Comparison of ENCODE assay signal across 2 cellular contexts in the genomic region with DNA sequence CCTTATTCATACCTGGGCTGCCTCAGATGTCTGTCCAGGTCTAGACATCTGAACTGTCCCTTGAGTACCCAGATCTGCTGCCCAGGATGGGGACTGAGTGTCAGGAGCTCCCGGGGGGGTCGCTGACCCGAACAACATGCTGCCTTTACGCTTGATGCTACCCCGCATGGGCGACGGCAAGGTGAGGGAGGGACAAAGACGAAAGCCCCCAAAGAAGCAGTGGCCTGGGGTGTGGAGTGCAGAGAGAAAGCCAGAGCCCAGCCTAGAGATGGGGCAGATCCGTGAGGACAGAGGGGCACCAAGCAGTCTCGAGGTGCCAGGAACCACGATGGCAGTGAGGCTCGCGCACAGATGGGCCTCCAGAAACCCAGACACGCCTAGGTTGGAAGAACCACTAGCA.
TF ChIP-seq lines count a peak whose summit lies in the region.

No MANE protein-coding gene starts in this region.

TF ChIP-seq in SK-N-SH, 30 proteins besides CTCF, POLR2A, EP300 and RAD21:
- TF ChIP-seq, protein P1, sequence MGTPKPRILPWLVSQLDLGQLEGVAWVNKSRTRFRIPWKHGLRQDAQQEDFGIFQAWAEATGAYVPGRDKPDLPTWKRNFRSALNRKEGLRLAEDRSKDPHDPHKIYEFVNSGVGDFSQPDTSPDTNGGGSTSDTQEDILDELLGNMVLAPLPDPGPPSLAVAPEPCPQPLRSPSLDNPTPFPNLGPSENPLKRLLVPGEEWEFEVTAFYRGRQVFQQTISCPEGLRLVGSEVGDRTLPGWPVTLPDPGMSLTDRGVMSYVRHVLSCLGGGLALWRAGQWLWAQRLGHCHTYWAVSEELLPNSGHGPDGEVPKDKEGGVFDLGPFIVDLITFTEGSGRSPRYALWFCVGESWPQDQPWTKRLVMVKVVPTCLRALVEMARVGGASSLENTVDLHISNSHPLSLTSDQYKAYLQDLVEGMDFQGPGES (IDR thresholded peaks at IDR 0.05; ENCODE audit: low read depth, low read length): no peak
- TF ChIP-seq ELF1 (IDR thresholded peaks at IDR 0.05) (no peak), MEF2A (IDR thresholded peaks at IDR 0.05; ENCODE audit: borderline replicate concordance, low read depth) (no peak), FOSL2 (IDR thresholded peaks at IDR 0.05; ENCODE audit: borderline replicate concordance, low read depth) (no peak), SIN3A (IDR thresholded peaks at IDR 0.05; ENCODE audit: borderline replicate concordance, low read depth, low read length) (no peak), GATA2 (CRISPR knock-in tag; IDR thresholded peaks at IDR 0.05) (no peak), GABPA (IDR thresholded peaks at IDR 0.05; ENCODE audit: low read depth) (no peak), POLR2AphosphoS5 (IDR thresholded peaks at IDR 0.05; ENCODE audit: low read depth, low read length) (no peak), RXRA (IDR thresholded peaks at IDR 0.05; ENCODE audit: borderline replicate concordance, low read depth) (no peak)
- TF ChIP-seq, protein P2, sequence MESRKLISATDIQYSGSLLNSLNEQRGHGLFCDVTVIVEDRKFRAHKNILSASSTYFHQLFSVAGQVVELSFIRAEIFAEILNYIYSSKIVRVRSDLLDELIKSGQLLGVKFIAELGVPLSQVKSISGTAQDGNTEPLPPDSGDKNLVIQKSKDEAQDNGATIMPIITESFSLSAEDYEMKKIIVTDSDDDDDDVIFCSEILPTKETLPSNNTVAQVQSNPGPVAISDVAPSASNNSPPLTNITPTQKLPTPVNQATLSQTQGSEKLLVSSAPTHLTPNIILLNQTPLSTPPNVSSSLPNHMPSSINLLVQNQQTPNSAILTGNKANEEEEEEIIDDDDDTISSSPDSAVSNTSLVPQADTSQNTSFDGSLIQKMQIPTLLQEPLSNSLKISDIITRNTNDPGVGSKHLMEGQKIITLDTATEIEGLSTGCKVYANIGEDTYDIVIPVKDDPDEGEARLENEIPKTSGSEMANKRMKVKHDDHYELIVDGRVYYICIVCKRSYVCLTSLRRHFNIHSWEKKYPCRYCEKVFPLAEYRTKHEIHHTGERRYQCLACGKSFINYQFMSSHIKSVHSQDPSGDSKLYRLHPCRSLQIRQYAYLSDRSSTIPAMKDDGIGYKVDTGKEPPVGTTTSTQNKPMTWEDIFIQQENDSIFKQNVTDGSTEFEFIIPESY (IDR thresholded peaks at IDR 0.05; ENCODE audit: borderline replicate concordance, low read depth): no peak
- TF ChIP-seq, protein P3, sequence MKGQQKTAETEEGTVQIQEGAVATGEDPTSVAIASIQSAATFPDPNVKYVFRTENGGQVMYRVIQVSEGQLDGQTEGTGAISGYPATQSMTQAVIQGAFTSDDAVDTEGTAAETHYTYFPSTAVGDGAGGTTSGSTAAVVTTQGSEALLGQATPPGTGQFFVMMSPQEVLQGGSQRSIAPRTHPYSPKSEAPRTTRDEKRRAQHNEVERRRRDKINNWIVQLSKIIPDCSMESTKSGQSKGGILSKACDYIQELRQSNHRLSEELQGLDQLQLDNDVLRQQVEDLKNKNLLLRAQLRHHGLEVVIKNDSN (IDR thresholded peaks at IDR 0.05; ENCODE audit: borderline replicate concordance, low read depth): no peak
- TF ChIP-seq, protein P4, sequence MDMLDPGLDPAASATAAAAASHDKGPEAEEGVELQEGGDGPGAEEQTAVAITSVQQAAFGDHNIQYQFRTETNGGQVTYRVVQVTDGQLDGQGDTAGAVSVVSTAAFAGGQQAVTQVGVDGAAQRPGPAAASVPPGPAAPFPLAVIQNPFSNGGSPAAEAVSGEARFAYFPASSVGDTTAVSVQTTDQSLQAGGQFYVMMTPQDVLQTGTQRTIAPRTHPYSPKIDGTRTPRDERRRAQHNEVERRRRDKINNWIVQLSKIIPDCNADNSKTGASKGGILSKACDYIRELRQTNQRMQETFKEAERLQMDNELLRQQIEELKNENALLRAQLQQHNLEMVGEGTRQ (IDR thresholded peaks at IDR 0.05; ENCODE audit: borderline replicate concordance, low read depth, low read length): no peak

TF ChIP-seq in HepG2, 621 proteins besides CTCF, POLR2A, EP300 and RAD21 (continued from another document):
- TF ChIP-seq, protein P5, sequence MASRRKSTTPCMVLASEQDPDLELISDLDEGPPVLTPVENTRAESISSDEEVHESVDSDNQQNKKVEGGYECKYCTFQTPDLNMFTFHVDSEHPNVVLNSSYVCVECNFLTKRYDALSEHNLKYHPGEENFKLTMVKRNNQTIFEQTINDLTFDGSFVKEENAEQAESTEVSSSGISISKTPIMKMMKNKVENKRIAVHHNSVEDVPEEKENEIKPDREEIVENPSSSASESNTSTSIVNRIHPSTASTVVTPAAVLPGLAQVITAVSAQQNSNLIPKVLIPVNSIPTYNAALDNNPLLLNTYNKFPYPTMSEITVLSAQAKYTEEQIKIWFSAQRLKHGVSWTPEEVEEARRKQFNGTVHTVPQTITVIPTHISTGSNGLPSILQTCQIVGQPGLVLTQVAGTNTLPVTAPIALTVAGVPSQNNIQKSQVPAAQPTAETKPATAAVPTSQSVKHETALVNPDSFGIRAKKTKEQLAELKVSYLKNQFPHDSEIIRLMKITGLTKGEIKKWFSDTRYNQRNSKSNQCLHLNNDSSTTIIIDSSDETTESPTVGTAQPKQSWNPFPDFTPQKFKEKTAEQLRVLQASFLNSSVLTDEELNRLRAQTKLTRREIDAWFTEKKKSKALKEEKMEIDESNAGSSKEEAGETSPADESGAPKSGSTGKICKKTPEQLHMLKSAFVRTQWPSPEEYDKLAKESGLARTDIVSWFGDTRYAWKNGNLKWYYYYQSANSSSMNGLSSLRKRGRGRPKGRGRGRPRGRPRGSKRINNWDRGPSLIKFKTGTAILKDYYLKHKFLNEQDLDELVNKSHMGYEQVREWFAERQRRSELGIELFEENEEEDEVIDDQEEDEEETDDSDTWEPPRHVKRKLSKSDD (CRISPR knock-in tag; IDR thresholded peaks at IDR 0.05; ENCODE audit: low read depth): no peak
- TF ChIP-seq SRSF9 (IDR thresholded peaks at IDR 0.05; ENCODE audit: borderline replicate concordance, insufficient read depth, low read depth, low read length, poor library complexity, severe bottlenecking): no peak
- TF ChIP-seq MYC (CRISPR knock-in tag; IDR thresholded peaks at IDR 0.05; ENCODE audit: borderline replicate concordance): no peak
- TF ChIP-seq, protein P6, sequence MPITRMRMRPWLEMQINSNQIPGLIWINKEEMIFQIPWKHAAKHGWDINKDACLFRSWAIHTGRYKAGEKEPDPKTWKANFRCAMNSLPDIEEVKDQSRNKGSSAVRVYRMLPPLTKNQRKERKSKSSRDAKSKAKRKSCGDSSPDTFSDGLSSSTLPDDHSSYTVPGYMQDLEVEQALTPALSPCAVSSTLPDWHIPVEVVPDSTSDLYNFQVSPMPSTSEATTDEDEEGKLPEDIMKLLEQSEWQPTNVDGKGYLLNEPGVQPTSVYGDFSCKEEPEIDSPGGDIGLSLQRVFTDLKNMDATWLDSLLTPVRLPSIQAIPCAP (CRISPR knock-in tag; IDR thresholded peaks at IDR 0.05; ENCODE audit: low read depth): no peak
- no peak for TF ChIP-seq MTA1 (CRISPR knock-in tag; IDR thresholded peaks at IDR 0.05; ENCODE audit: borderline replicate concordance)
- TF ChIP-seq, protein P7, sequence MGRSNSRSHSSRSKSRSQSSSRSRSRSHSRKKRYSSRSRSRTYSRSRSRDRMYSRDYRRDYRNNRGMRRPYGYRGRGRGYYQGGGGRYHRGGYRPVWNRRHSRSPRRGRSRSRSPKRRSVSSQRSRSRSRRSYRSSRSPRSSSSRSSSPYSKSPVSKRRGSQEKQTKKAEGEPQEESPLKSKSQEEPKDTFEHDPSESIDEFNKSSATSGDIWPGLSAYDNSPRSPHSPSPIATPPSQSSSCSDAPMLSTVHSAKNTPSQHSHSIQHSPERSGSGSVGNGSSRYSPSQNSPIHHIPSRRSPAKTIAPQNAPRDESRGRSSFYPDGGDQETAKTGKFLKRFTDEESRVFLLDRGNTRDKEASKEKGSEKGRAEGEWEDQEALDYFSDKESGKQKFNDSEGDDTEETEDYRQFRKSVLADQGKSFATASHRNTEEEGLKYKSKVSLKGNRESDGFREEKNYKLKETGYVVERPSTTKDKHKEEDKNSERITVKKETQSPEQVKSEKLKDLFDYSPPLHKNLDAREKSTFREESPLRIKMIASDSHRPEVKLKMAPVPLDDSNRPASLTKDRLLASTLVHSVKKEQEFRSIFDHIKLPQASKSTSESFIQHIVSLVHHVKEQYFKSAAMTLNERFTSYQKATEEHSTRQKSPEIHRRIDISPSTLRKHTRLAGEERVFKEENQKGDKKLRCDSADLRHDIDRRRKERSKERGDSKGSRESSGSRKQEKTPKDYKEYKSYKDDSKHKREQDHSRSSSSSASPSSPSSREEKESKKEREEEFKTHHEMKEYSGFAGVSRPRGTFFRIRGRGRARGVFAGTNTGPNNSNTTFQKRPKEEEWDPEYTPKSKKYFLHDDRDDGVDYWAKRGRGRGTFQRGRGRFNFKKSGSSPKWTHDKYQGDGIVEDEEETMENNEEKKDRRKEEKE (IDR thresholded peaks at IDR 0.05): no peak
